25 cellular contexts compared by ENCODE assay signal in genomic region chr2:116819355-116819754, GRCh38.
DNase-seq lines count a peak whose midpoint lies in the region; ATAC-seq and TF ChIP-seq lines count a peak whose summit lies in the region.
"Had no signal": no experiment of that assay in that cellular context is flagged by ENCODE, and none has a peak within 500 bp of the region (broad histone marks: within the 10 kb centered on the region; RNA-seq: fewer than 3 reads in every experiment).

No MANE protein-coding gene starts in this region.

- H3K9me3 ChIP-seq in PC-3 (ENCODE audit: low read length): no peaks in the 10 kb centered on the region
- H3K9me3 ChIP-seq in thoracic aorta: no peaks in the 10 kb centered on the region
- H3K9me3 ChIP-seq: ovary had no signal

- no peaks in the 10 kb centered on the region for H3K9me2 ChIP-seq in PC-3 (replicated peaks; ENCODE audit: low read length)

- no peaks in the 10 kb centered on the region for H3K27me3 Mint-ChIP-seq in glutamatergic neuron (ENCODE audit: unreplicated experiment)
- H3K27me3 Mint-ChIP-seq: CD4-positive, alpha-beta memory T cell; naive B cell had no signal

- ATAC-seq in PC-3: no peak
- ATAC-seq in thoracic aorta (ENCODE audit: insufficient number of reproducible peaks, low FRiP score, low read depth): no peak
- ATAC-seq in GM18502 (IDR thresholded peaks at IDR 0.05; ENCODE audit: poor library complexity, unreplicated experiment): no peak
- no peak for ATAC-seq in HG02623 (IDR thresholded peaks at IDR 0.05; ENCODE audit: unreplicated experiment)
- ATAC-seq: activated T-cell treated with anti-CD3 and anti-CD28 coated beads, Interleukin-2, amount 50 U/mL, for 72 hours; HCT116; K562 had no signal

- peak; percentile 40 for TF ChIP-seq CTCF in PC-3 (conservative IDR thresholded peaks at IDR 0.05; ENCODE audit: low read depth, low read length)
- TF ChIP-seq CTCF in glutamatergic neuron (IDR thresholded peaks at IDR 0.05; ENCODE audit: partially characterized antibody, unreplicated experiment): peak; percentile 56
- peak; percentile 7 for TF ChIP-seq CTCF in thoracic aorta (IDR thresholded peaks at IDR 0.05)

- H3K79me2 ChIP-seq in PC-3 (ENCODE audit: low read length): no peaks in the 10 kb centered on the region

- intact Hi-C loops in PC-3 (cut with micrococcal nuclease): no loop called here

- H3K36me3 ChIP-seq in PC-3 (ENCODE audit: low read depth, low read length) (no peaks in the 10 kb centered on the region), thoracic aorta (no peaks in the 10 kb centered on the region)
- H3K36me3 ChIP-seq: ovary had no signal

- no peak overlapping the region for H3K27ac Mint-ChIP-seq in glutamatergic neuron (ENCODE audit: unreplicated experiment)
- H3K27ac Mint-ChIP-seq: activated T-cell treated with anti-CD3 and anti-CD28 coated beads, Interleukin-2, amount 50 U/mL, for 72 hours; brain; CD4-positive, alpha-beta memory T cell; naive B cell had no signal

- H3K4me1 ChIP-seq in PC-3 (ENCODE audit: insufficient read depth, low read length): peaks cover 11% of the 10 kb centered on the region
- no peaks in the 10 kb centered on the region for H3K4me1 ChIP-seq in thoracic aorta (ENCODE audit: control insufficient read depth in 1 of 2, low read depth in 2 of 2)

- DNase-seq in DMS 273 (lab: John Stamatoyannopoulos, UW; ENCODE audit: unreplicated experiment): peak; percentile 9
- DNase-seq in DMS 273 treated with DMSO at 0.1 percent for 48 hours (lab: John Stamatoyannopoulos, UW): no peak
- DNase-seq in PC-3: no peak
- no peak for DNase-seq in glutamatergic neuron
- DNase-seq in thoracic aorta (ENCODE audit: low spot score): no peak
- DNase-seq in AG08395 (ENCODE audit: low spot score): no peak
- DNase-seq: 8988T; activated CD4-positive, alpha-beta T cell treated with anti-CD3 and anti-CD28 coated beads, Interleukin-2, amount 50 U/mL, for 4 hours; activated naive CD4-positive, alpha-beta T cell; activated T-cell treated with anti-CD3 and anti-CD28 coated beads, Interleukin-2, amount 50 U/mL, for 72 hours; CD4-positive, alpha-beta memory T cell; kidney; naive B cell; NCI-H1436 treated with DMSO at 0.1 percent for 48 hours; NCI-H526; ovary; retina; RPMI8226; small intestine; stimulated activated CD4-positive, alpha-beta T cell treated with anti-CD3 and anti-CD28 coated beads, Interleukin-1b, Interleukin-23, amount 100 ng/mL, for 48 hours had no signal

- H3K27ac ChIP-seq in PC-3 (ENCODE audit: low read length) (no peak overlapping the region), thoracic aorta (no peak overlapping the region)
- H3K27ac ChIP-seq: ovary had no signal

- no peaks in the 10 kb centered on the region for H4K20me1 ChIP-seq in PC-3 (ENCODE audit: low read length)

- H3K9ac ChIP-seq in PC-3 (ENCODE audit: low read length): no peak overlapping the region

- BruUV-seq in PC-3 (replicated peaks; lab: Mats Ljungman, UMichigan): no TSS peak

- H3K9me3 Mint-ChIP-seq in glutamatergic neuron (ENCODE audit: unreplicated experiment): no peaks in the 10 kb centered on the region
- H3K9me3 Mint-ChIP-seq: brain had no signal

- H3K4me3 Mint-ChIP-seq in glutamatergic neuron (ENCODE audit: unreplicated experiment): no peak overlapping the region
- H3K4me3 Mint-ChIP-seq: activated T-cell treated with anti-CD3 and anti-CD28 coated beads, Interleukin-2, amount 50 U/mL, for 72 hours; brain; CD4-positive, alpha-beta memory T cell; naive B cell had no signal

- no peak overlapping the region for H2AFZ ChIP-seq in PC-3 (ENCODE audit: low read length)

- H3K36me3 Mint-ChIP-seq in glutamatergic neuron (ENCODE audit: unreplicated experiment): no peaks in the 10 kb centered on the region
- H3K36me3 Mint-ChIP-seq: brain; CD4-positive, alpha-beta memory T cell; naive B cell had no signal

- H3F3A ChIP-seq in PC-3 (ENCODE audit: low read length, unreplicated experiment): no peaks in the 10 kb centered on the region

- H3K4me1 Mint-ChIP-seq in glutamatergic neuron (ENCODE audit: low read depth, unreplicated experiment): peaks cover 10% of the 10 kb centered on the region
- H3K4me1 Mint-ChIP-seq: brain; CD4-positive, alpha-beta memory T cell; naive B cell had no signal

- H3K27me3 ChIP-seq in PC-3 (ENCODE audit: low read length) (no peaks in the 10 kb centered on the region), thoracic aorta (replicated peaks; ENCODE audit: insufficient read depth) (no peaks in the 10 kb centered on the region)
- H3K27me3 ChIP-seq: ovary had no signal

- H3K4me2 ChIP-seq in PC-3 (ENCODE audit: low read length): no peak overlapping the region

- CTCF ChIA-PET in PC-3 (lab: Charles Lee): no interaction called here

- H3K4me3 ChIP-seq in PC-3 (ENCODE audit: low read length): no peak overlapping the region
- no peak overlapping the region for H3K4me3 ChIP-seq in thoracic aorta
- H3K4me3 ChIP-seq: K562, ovary had no signal

- POLR2A ChIA-PET in PC-3 (lab: Charles Lee; ENCODE audit: unreplicated experiment): no interaction called here
